Comparison of ENCODE assay signal across 10 cellular contexts in genomic region chr6:43367245-43367984, GRCh38. TPM values are rescaled to one million over a fixed set of nuclear protein-coding genes. Genes with fewer than 3 reads are reported as not detected.
DNase-seq lines count a peak whose midpoint lies in the region; ATAC-seq and TF ChIP-seq lines count a peak whose summit lies in the region.
"Had no signal": no experiment of that assay in that cellular context is flagged by ENCODE, and none has a peak within 500 bp of the region (broad histone marks: within the 10 kb centered on the region; RNA-seq: fewer than 3 reads in every experiment).

No MANE protein-coding gene starts in this region.

- no peaks in the 10 kb centered on the region for H3F3A ChIP-seq in PC-3 (ENCODE audit: low read length, unreplicated experiment)

- H3K9me3 ChIP-seq in PC-3 (ENCODE audit: low read length) (no peaks in the 10 kb centered on the region), thyroid gland (no peaks in the 10 kb centered on the region), uterus (no peaks in the 10 kb centered on the region)

- ATAC-seq in activated naive CD4-positive, alpha-beta T cell treated with anti-CD3 and anti-CD28 coated beads, Interleukin-2, amount 50 U/mL, for 72 hours: no peak
- no peak for ATAC-seq in PC-3

- no peaks in the 10 kb centered on the region for H3K9me2 ChIP-seq in PC-3 (replicated peaks; ENCODE audit: low read length)

- intact Hi-C loops in PC-3 (cut with micrococcal nuclease): loop anchor here (10.0 kb wide), 1 partner anchor 137 kb away; no protein-coding TSS in a partner anchor
- intact Hi-C loops in thyroid gland (cut with DNase I): loop anchor here (10.0 kb wide), 1 partner anchor 137 kb away; no protein-coding TSS in a partner anchor
- intact Hi-C loops in uterus (cut with DNase I; ENCODE audit: low total_unique reads): loop anchor here (10.0 kb wide), 1 partner anchor 127 kb away; no protein-coding TSS in a partner anchor

- peak overlapping the region; percentile 85 for H3K4me2 ChIP-seq in PC-3 (ENCODE audit: low read length)

- peaks cover 29% of the 10 kb centered on the region for H3K36me3 Mint-ChIP-seq in activated naive CD4-positive, alpha-beta T cell treated with anti-CD3 and anti-CD28 coated beads, Interleukin-2, amount 10 ng/mL, durations not matched to agents 7 days and 5 days
- no peaks in the 10 kb centered on the region for H3K36me3 Mint-ChIP-seq in activated naive CD4-positive, alpha-beta T cell treated with anti-CD3 and anti-CD28 coated beads, Interleukin-2, amount 50 U/mL, for 72 hours

- TF ChIP-seq CTCF in PC-3 (conservative IDR thresholded peaks at IDR 0.05; ENCODE audit: low read depth, low read length) (no peak), fibroblast of the aortic adventitia (IDR thresholded peaks at IDR 0.05; ENCODE audit: insufficient read depth, low read length) (no peak), thyroid gland (IDR thresholded peaks at IDR 0.05) (no peak), uterus (IDR thresholded peaks at IDR 0.05) (no peak)

- TF ChIP-seq POLR2A in thyroid gland (IDR thresholded peaks at IDR 0.05): peak in 1 of 2 donors; percentile 31
- TF ChIP-seq POLR2A in uterus (IDR thresholded peaks at IDR 0.05): no peak

- H3K27ac Mint-ChIP-seq in activated naive CD4-positive, alpha-beta T cell treated with anti-CD3 and anti-CD28 coated beads, Interleukin-2, amount 10 ng/mL, durations not matched to agents 7 days and 5 days: no peak overlapping the region
- H3K27ac Mint-ChIP-seq in activated naive CD4-positive, alpha-beta T cell treated with anti-CD3 and anti-CD28 coated beads, Interleukin-2, amount 50 U/mL, for 72 hours: no peak overlapping the region

- DNase-seq in activated naive CD4-positive, alpha-beta T cell treated with anti-CD3 and anti-CD28 coated beads, Interleukin-2, amount 10 ng/mL, durations not matched to agents 7 days and 5 days: no peak
- DNase-seq in activated naive CD4-positive, alpha-beta T cell treated with anti-CD3 and anti-CD28 coated beads, Interleukin-2, amount 50 U/mL, for 72 hours (ENCODE audit: low spot score in 2 of 2): no peak
- DNase-seq in PC-3 (no peak), fibroblast of the aortic adventitia (ENCODE audit: low read depth) (no peak), thyroid gland (peak; percentile 65 to 68), NCI-H446 (lab: John Stamatoyannopoulos, UW) (no peak), uterus (no peak), SHP77 treated with DMSO at 0.1 percent for 48 hours (lab: John Stamatoyannopoulos, UW) (no peak)
- DNase-seq: activated CD8-positive, alpha-beta memory T cell treated with anti-CD3 and anti-CD28 coated beads for 24 hours had no signal

- H3K4me3 ChIP-seq in PC-3 (ENCODE audit: low read length): peak overlapping the region; percentile 94; the same call in 1 of the 2 replicates
- peak overlapping the region; percentile 33 for H3K4me3 ChIP-seq in fibroblast of the aortic adventitia (ENCODE audit: low read depth, low read length)
- H3K4me3 ChIP-seq in thyroid gland (replicated peaks in 1 of 3): peak overlapping the region in 1 of 3 donors; percentile 56
- H3K4me3 ChIP-seq in uterus: no peak overlapping the region

- H3K9ac ChIP-seq in PC-3 (ENCODE audit: low read length): no peak overlapping the region

- H3K36me3 ChIP-seq in PC-3 (ENCODE audit: low read depth, low read length) (peaks cover 5% of the 10 kb centered on the region; the same call in 1 of the 2 replicates), thyroid gland (peaks cover 13 to 28% of the 10 kb centered on the region in 2 donors), uterus (no peaks in the 10 kb centered on the region)

- H3K79me2 ChIP-seq in PC-3 (ENCODE audit: low read length): peaks cover 18% of the 10 kb centered on the region

- POLR2A ChIA-PET in PC-3 (lab: Charles Lee; ENCODE audit: unreplicated experiment): no interaction called here

- H3K4me1 Mint-ChIP-seq in activated naive CD4-positive, alpha-beta T cell treated with anti-CD3 and anti-CD28 coated beads, Interleukin-2, amount 10 ng/mL, durations not matched to agents 7 days and 5 days: peaks cover 41% of the 10 kb centered on the region

- no peak overlapping the region for H2AFZ ChIP-seq in PC-3 (ENCODE audit: low read length)

- H3K4me3 Mint-ChIP-seq in activated naive CD4-positive, alpha-beta T cell treated with anti-CD3 and anti-CD28 coated beads, Interleukin-2, amount 10 ng/mL, durations not matched to agents 7 days and 5 days: peak overlapping the region; percentile 17

- H3K27me3 ChIP-seq in PC-3 (ENCODE audit: low read length) (no peaks in the 10 kb centered on the region), thyroid gland (no peaks in the 10 kb centered on the region), uterus (no peaks in the 10 kb centered on the region)

- peaks cover 22% of the 10 kb centered on the region for H3K4me1 ChIP-seq in PC-3 (ENCODE audit: insufficient read depth, low read length)
- peaks cover 15 to 25% of the 10 kb centered on the region in 2 donors for H3K4me1 ChIP-seq in thyroid gland
- no peaks in the 10 kb centered on the region for H3K4me1 ChIP-seq in uterus

- 53 to 62% methylated on average over 9 of the region's 9 CpGs for WGBS in thyroid gland, 2 donors

- CTCF ChIA-PET in activated naive CD4-positive, alpha-beta T cell treated with anti-CD3 and anti-CD28 coated beads, Interleukin-2, amount 10 ng/mL, durations not matched to agents 7 days and 5 days (lab: Charles Lee): interaction anchor here (0.7 to 1.6 kb wide), 2 partner anchors 31 to 138 kb away, joined by 4 to 6 read pairs; partner anchors contain the start of gene DNPH1
- CTCF ChIA-PET in PC-3 (lab: Charles Lee): no interaction called here

- H3K27ac ChIP-seq in PC-3 (ENCODE audit: low read length) (no peak overlapping the region), thyroid gland (no peak overlapping the region), uterus (no peak overlapping the region)
- H3K27ac ChIP-seq: C4-2B had no signal

- H4K20me1 ChIP-seq in PC-3 (ENCODE audit: low read length): no peaks in the 10 kb centered on the region

- peaks cover 17% of the 10 kb centered on the region for H3K27me3 Mint-ChIP-seq in activated naive CD4-positive, alpha-beta T cell treated with anti-CD3 and anti-CD28 coated beads, Interleukin-2, amount 10 ng/mL, durations not matched to agents 7 days and 5 days

- H3K9me3 Mint-ChIP-seq in activated naive CD4-positive, alpha-beta T cell treated with anti-CD3 and anti-CD28 coated beads, Interleukin-2, amount 10 ng/mL, durations not matched to agents 7 days and 5 days: no peaks in the 10 kb centered on the region
- H3K9me3 Mint-ChIP-seq in activated naive CD4-positive, alpha-beta T cell treated with anti-CD3 and anti-CD28 coated beads, Interleukin-2, amount 50 U/mL, for 72 hours: no peaks in the 10 kb centered on the region

- no TSS peak for BruUV-seq in PC-3 (replicated peaks; lab: Mats Ljungman, UMichigan)

RNA-seq across cellular contexts. Expression of gene ZNF318, which starts 2.0 kb away (rescaled TPM):
- total RNA-seq in activated naive CD4-positive, alpha-beta T cell treated with anti-CD3 and anti-CD28 coated beads, Interleukin-2, amount 50 U/mL, for 72 hours: 10 to 100 TPM; 10.8 to 12.2 TPM
- total RNA-seq in PC-3 (2014; rRNA removed) (8.2 and 8.9 TPM in 2 replicates), fibroblast of the aortic adventitia (ENCODE audit: low replicate concordance) (14.2 and 19.6 TPM in 2 replicates), thyroid gland (10 to 100 TPM; 32.4 to 84.6 (median 37.5) TPM), uterus (10 to 100 TPM in 3 of 4 donors, 1 to 10 TPM in 1; 3.8 to 38.0 (median 24.0) TPM)

RNA-seq across cellular contexts. Expression of gene CRIP3, which starts 58.8 kb away (rescaled TPM):
- total RNA-seq in activated naive CD4-positive, alpha-beta T cell treated with anti-CD3 and anti-CD28 coated beads, Interleukin-2, amount 50 U/mL, for 72 hours: 1 to 10 TPM; 4.2 to 6.4 TPM
- 0.29 TPM in 2 replicates for total RNA-seq in PC-3 (2014; rRNA removed)
- total RNA-seq in fibroblast of the aortic adventitia (ENCODE audit: low replicate concordance): not detected in 2 replicates
- under 1 TPM in 2 of 4 donors, not detected in 2; 0.45 to 0.93 TPM for total RNA-seq in thyroid gland
- total RNA-seq in uterus: 1 to 10 TPM in 2 of 4 donors, not detected in 2; 1.5 to 2.7 TPM

RNA-seq across cellular contexts. Expression of gene ABCC10, which starts 59.9 kb away (rescaled TPM):
- total RNA-seq in activated naive CD4-positive, alpha-beta T cell treated with anti-CD3 and anti-CD28 coated beads, Interleukin-2, amount 50 U/mL, for 72 hours: 10 to 100 TPM; 30.2 to 46.2 TPM
- 23.1 and 40.5 TPM in 2 replicates for total RNA-seq in PC-3 (2014; rRNA removed)
- 12.0 and 25.8 TPM in 2 replicates for total RNA-seq in fibroblast of the aortic adventitia (ENCODE audit: low replicate concordance)
- total RNA-seq in thyroid gland: 10 to 100 TPM; 10.5 to 24.3 (median 19.3) TPM
- total RNA-seq in uterus: 10 to 100 TPM in 2 of 4 donors, 1 to 10 TPM in 1, under 1 TPM in 1; 0.59 to 35.5 (median 10.7) TPM

Comparison
In these comparisons a context has a peak if more than half of its experiments do, and no peak if none do; other contexts are left out.
1. DNase-seq: peak in thyroid gland (2 of 2); none in activated naive CD4-positive, alpha-beta T cell treated with anti-CD3 and anti-CD28 coated beads, Interleukin-2, amount 10 ng/mL, durations not matched to agents 7 days and 5 days (single experiment), activated naive CD4-positive, alpha-beta T cell treated with anti-CD3 and anti-CD28 coated beads, Interleukin-2, amount 50 U/mL, for 72 hours (0 of 2), PC-3 (single experiment), fibroblast of the aortic adventitia (single experiment), NCI-H446 (0 of 2), uterus (0 of 2) and SHP77 treated with DMSO at 0.1 percent for 48 hours (single experiment).
2. H3K4me3 ChIP-seq: peak in PC-3 (single experiment) and fibroblast of the aortic adventitia (single experiment); none in uterus (0 of 2).